ENCODE assay signal across 22 cellular contexts in the genomic region with DNA sequence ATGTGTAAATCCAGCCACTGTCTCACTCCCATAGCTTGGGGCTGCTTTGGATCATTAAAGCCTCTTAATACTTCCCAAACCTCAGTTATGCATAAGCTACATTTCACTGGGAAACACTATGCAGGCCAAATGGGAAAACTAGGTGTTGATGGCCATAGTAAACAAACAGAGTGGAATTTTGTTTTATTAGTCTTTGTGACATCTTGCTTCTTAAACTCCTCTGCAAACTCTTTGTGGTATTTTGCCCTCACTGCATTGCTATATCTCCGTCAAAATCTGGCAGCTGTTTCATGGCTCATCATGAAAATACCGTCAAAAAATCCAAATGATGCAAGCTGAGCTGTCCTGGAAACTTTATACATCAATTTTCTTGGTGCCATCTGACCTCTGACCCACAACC.
"Had no signal": no experiment of that assay in that cellular context is flagged by ENCODE, and none has a peak within 500 bp of the region (broad histone marks: within the 10 kb centered on the region; RNA-seq: fewer than 3 reads in every experiment).

No MANE protein-coding gene starts in this region.

- H3K4me3 Mint-ChIP-seq: naive B cell, nephron had no signal

- DNase-seq: effector memory CD4-positive, alpha-beta T cell; foreskin keratinocyte; head of caudate nucleus; kidney; left cardiac atrium; left ventricle myocardium superior; mesenchymal stem cell; midbrain; naive B cell; occipital lobe; pancreas; sigmoid colon; small intestine; stimulated activated CD4-positive, alpha-beta T cell treated with anti-CD3 and anti-CD28 coated beads, Interleukin-2, amount 100 ng/mL, for 48 hours; stimulated activated naive CD4-positive, alpha-beta T cell treated with Interleukin-2 at 50 U/mL for 16 hours; upper lobe of left lung; uterus had no signal

- H3K4me2 ChIP-seq: hepatocyte had no signal

- H3K36me3 Mint-ChIP-seq: naive B cell had no signal

- ATAC-seq: esophagus mucosa, foreskin keratinocyte, left cardiac atrium, left ventricle myocardium superior, pancreas had no signal

- H3K79me2 ChIP-seq: hepatocyte had no signal

- H3K4me3 ChIP-seq: hepatocyte, lung, pancreas, right atrium auricular region, sigmoid colon, upper lobe of left lung, uterus had no signal

- H2AFZ ChIP-seq: hepatocyte had no signal

- H3K27me3 ChIP-seq: foreskin keratinocyte, hepatocyte, pancreas, right atrium auricular region, sigmoid colon, upper lobe of left lung, uterus had no signal

- H3K4me1 ChIP-seq: foreskin keratinocyte, pancreas, sigmoid colon, uterus had no signal

- H3K27ac Mint-ChIP-seq: nephron had no signal

- H3K9me3 Mint-ChIP-seq: naive B cell, nephron had no signal

- H3K27ac ChIP-seq: foreskin keratinocyte, hepatocyte, pancreas, right atrium auricular region, sigmoid colon, upper lobe of left lung, uterus had no signal

- H3K27me3 Mint-ChIP-seq: naive B cell had no signal

- H3K4me1 Mint-ChIP-seq: naive B cell had no signal

- H3K36me3 ChIP-seq: pancreas, right atrium auricular region, sigmoid colon, upper lobe of left lung, uterus had no signal

- H3K9me3 ChIP-seq: pancreas, right atrium auricular region, sigmoid colon, upper lobe of left lung, uterus had no signal
